ENCODE assay signal across 8 cellular contexts in genomic region chr11:64743591-64744543, GRCh38. TPM values are rescaled to one million over a fixed set of nuclear protein-coding genes. Genes with fewer than 3 reads are reported as not detected.
DNase-seq lines count a peak whose midpoint lies in the region; ATAC-seq and TF ChIP-seq lines count a peak whose summit lies in the region.

RASGRP2 (minus strand) TSS chr11:64744142; CDS start chr11:64742866, 1,276 bp downstream.

- ATAC-seq in GM21526 (IDR thresholded peaks at IDR 0.05; ENCODE audit: low FRiP score, unreplicated experiment), result no peak
- no peak for ATAC-seq in HG03439 (IDR thresholded peaks at IDR 0.05; ENCODE audit: unreplicated experiment)

- H4K5ac ChIP-seq in H9 (ENCODE audit: insufficient read length, low read depth, low read length), result no peak within 1 kb of the TSS

- DNase-seq in AG10803 (ENCODE audit: low read depth), result no peak
- DNase-seq in H9, result peak; percentile 85
- DNase-seq in iPS DF 6.9 (ENCODE audit: low read depth, low spot score), result no peak

- H4K91ac ChIP-seq in H9 (ENCODE audit: insufficient read length, low read depth, low read length), result no peak within 1 kb of the TSS

- no peaks in the 10 kb centered on the region; the same call in 1 of the 2 replicates for H3K4me1 ChIP-seq in H9 (ENCODE audit: insufficient read depth, low read length)
- H3K4me1 ChIP-seq in iPS DF 6.9 (ENCODE audit: control insufficient read depth, insufficient read depth, low read length), result peaks cover 16% of the 10 kb centered on the region
- H3K4me1 ChIP-seq in skeletal muscle satellite cell (ENCODE audit: control insufficient read depth, insufficient read depth, low read length), result peaks cover 31% of the 10 kb centered on the region

- H3K9me3 ChIP-seq in H9 (ENCODE audit: control insufficient read depth, low read depth, low read length) (no peaks in the 10 kb centered on the region), iPS DF 6.9 (ENCODE audit: control insufficient read depth, insufficient read depth, low read length) (no peaks in the 10 kb centered on the region), skeletal muscle satellite cell (replicated peaks; ENCODE audit: low read length) (no peaks in the 10 kb centered on the region)

- H2BK15ac ChIP-seq in H9 (ENCODE audit: low read depth, low read length), result no peak within 1 kb of the TSS

- peaks cover 57% of the 10 kb centered on the region for H3K27me3 Mint-ChIP-seq in H9 (ENCODE audit: low read depth)

- WGBS in H9 (ENCODE audit: extremely low coverage, insufficient read length, low lambda C conversion rate), result no CpG with 5 or more reads among the region's 57 CpGs
- no CpG with 5 or more reads among the region's 57 CpGs for whole genome bisulfite sequencing in iPS DF 6.9 (ENCODE audit: insufficient coverage, insufficient read length)

- H2BK120ac ChIP-seq in H9 (ENCODE audit: low read depth, low read length, poor library complexity, severe bottlenecking), result no peak within 1 kb of the TSS

- H3K4me3 ChIP-seq in AG10803 (ENCODE audit: low read length) (peak within 1 kb of the TSS; percentile 43), iPS DF 6.9 (ENCODE audit: low read length) (peak within 1 kb of the TSS; percentile 54; the same call in 1 of the 2 replicates), skeletal muscle satellite cell (ENCODE audit: low read length) (peak within 1 kb of the TSS; percentile 61)

- H2BK20ac ChIP-seq in H9 (ENCODE audit: low read depth, low read length, poor library complexity, severe bottlenecking), result no peak within 1 kb of the TSS

- H3K9ac ChIP-seq in H9 (ENCODE audit: extremely low read depth, insufficient read length, low read length) (no peak within 1 kb of the TSS), skeletal muscle satellite cell (ENCODE audit: low read depth, low read length) (no peak within 1 kb of the TSS)

- no peak within 1 kb of the TSS for H3T11ph ChIP-seq in H9 (ENCODE audit: low read length)

- TF ChIP-seq CTCF in AG10803 (conservative IDR thresholded peaks at IDR 0.05; ENCODE audit: low read length), result peak; percentile 44
- peak; percentile 84 for TF ChIP-seq CTCF in H9 (conservative IDR thresholded peaks at IDR 0.05)

- H3K79me2 ChIP-seq in H9 (ENCODE audit: insufficient read depth, low read length), result no peaks in the 10 kb centered on the region

- no peaks in the 10 kb centered on the region for H3K79me1 ChIP-seq in H9 (ENCODE audit: insufficient read depth, low read depth, low read length, poor library complexity, severe bottlenecking)

- H3K27ac ChIP-seq in H9 (ENCODE audit: insufficient read length, low read depth, low read length), result no peak within 1 kb of the TSS
- H3K27ac ChIP-seq in angular gyrus (ENCODE audit: low read depth, low read length), result peak within 1 kb of the TSS; percentile 83
- H3K27ac ChIP-seq in iPS DF 6.9 (ENCODE audit: low read length), result no peak within 1 kb of the TSS

- H3K27me3 ChIP-seq in H9 (ENCODE audit: insufficient read depth, low read length) (peaks cover 1% of the 10 kb centered on the region; the same call in 1 of the 2 replicates), iPS DF 6.9 (ENCODE audit: control insufficient read depth, insufficient read depth, low read length) (no peaks in the 10 kb centered on the region; the same call in 1 of the 2 replicates), skeletal muscle satellite cell (ENCODE audit: control insufficient read depth, insufficient read depth, low read length) (peaks cover 43% of the 10 kb centered on the region)

- no peaks in the 10 kb centered on the region for H4K20me1 ChIP-seq in H9 (ENCODE audit: control insufficient read depth, insufficient read depth, insufficient read length)

- peak within 1 kb of the TSS; percentile 13 for H3K18ac ChIP-seq in H9 (ENCODE audit: insufficient read length, low read depth, low read length)

- H3K23ac ChIP-seq in H9 (ENCODE audit: insufficient read length, low read depth, low read length), result no peak within 1 kb of the TSS

- H3K36me3 Mint-ChIP-seq in H9 (ENCODE audit: insufficient read depth in 1 of 3, low read depth in 3 of 3), result peaks cover 0 to 6% (median 0%) of the 10 kb centered on the region in 3 experiments; a peak in 1 of 7 replicates

- H3K36me3 ChIP-seq in iPS DF 6.9 (ENCODE audit: control insufficient read depth, insufficient read depth, low read length) (no peaks in the 10 kb centered on the region), skeletal muscle satellite cell (ENCODE audit: insufficient read depth, low read length) (no peaks in the 10 kb centered on the region)

- H3K4me3 Mint-ChIP-seq in H9, result peak within 1 kb of the TSS; percentile 66 to 80

- no peak within 1 kb of the TSS for H4K8ac ChIP-seq in H9 (replicated peaks; ENCODE audit: insufficient read length, low read depth, low read length)

- no peak within 1 kb of the TSS for H3K56ac ChIP-seq in H9 (ENCODE audit: insufficient read length, low read depth, low read length)

- H3K4ac ChIP-seq in H9 (ENCODE audit: low read depth, low read length), result no peak within 1 kb of the TSS

- intact Hi-C loops in T-helper 1 cell treated with Interleukin-12 subunit alpha and Interleukin-12 subunit beta and Interleukin-4 antibody, amounts not matched to agents 30 ng/mL and 1 ng/mL, for 36 hours (cut with micrococcal nuclease), result loop anchor here (1.0 to 2.0 kb wide), 6 partner anchors 23 to 173 kb away; partner anchors contain the start of genes ATG2A, MAP4K2 and MEN1

- no peaks in the 10 kb centered on the region for H3K9me3 Mint-ChIP-seq in H9

- peak within 1 kb of the TSS; percentile 91 for H3K4me2 ChIP-seq in H9 (ENCODE audit: insufficient read depth, insufficient read length, low read length)
- peak within 1 kb of the TSS; percentile 89 for H3K4me2 ChIP-seq in skeletal muscle satellite cell (ENCODE audit: low read length)

- no peak within 1 kb of the TSS for H2AK5ac ChIP-seq in H9 (ENCODE audit: insufficient read length, low read length)

- H3K4me1 Mint-ChIP-seq in H9, result peaks cover 40 to 42% of the 10 kb centered on the region in 2 experiments

- H3K14ac ChIP-seq in H9 (ENCODE audit: insufficient read depth, low read length), result no peak within 1 kb of the TSS; the same call in 1 of the 2 replicates

- H3K27ac Mint-ChIP-seq in H9, result no peak within 1 kb of the TSS

- H2BK5ac ChIP-seq in H9 (ENCODE audit: insufficient read length, low read length), result no peak within 1 kb of the TSS

- H2BK12ac ChIP-seq in H9 (ENCODE audit: insufficient read length, low read depth, low read length), result no peak within 1 kb of the TSS

- H2AFZ ChIP-seq in H9 (ENCODE audit: low read length), result no peak within 1 kb of the TSS

- peaks cover 43% of the 10 kb centered on the region for H3K23me2 ChIP-seq in H9 (ENCODE audit: insufficient read length, low read depth, low read length, poor library complexity, severe bottlenecking)

RNA-seq across cellular contexts. Expression of gene RASGRP2, which starts in this region (rescaled TPM):
- total RNA-seq in H9 (2021), result 24.0 and 26.9 TPM in 2 replicates
- 189 and 192 TPM in 2 replicates for total RNA-seq in T-helper 1 cell treated with Interleukin-12 subunit alpha and Interleukin-12 subunit beta and Interleukin-4 antibody, amounts not matched to agents 30 ng/mL and 1 ng/mL, for 36 hours
- 0.25 TPM in 1 of 2 replicates, not detected in the other for total RNA-seq in skeletal muscle satellite cell (2012; rRNA removed)
